1 cellular context compared by ENCODE assay signal in genomic region chr12:111405149-111405855, GRCh38.
TF ChIP-seq lines count a peak whose summit lies in the region.

No MANE protein-coding gene starts in this region.

TF ChIP-seq in HepG2, 621 proteins besides CTCF, POLR2A, EP300 and RAD21 (continued from another document and continues in another):
- TF ChIP-seq ZBED4 (CRISPR knock-in tag; IDR thresholded peaks at IDR 0.05; ENCODE audit: borderline replicate concordance) (peak; percentile 82), TOPORS (CRISPR knock-in tag; IDR thresholded peaks at IDR 0.05) (no peak), HMGXB4 (CRISPR knock-in tag; IDR thresholded peaks at IDR 0.05; ENCODE audit: borderline replicate concordance in 1 of 2, low read depth in 1 of 2) (peak; percentile 66 to 84; a peak in 3 of 4 replicates), PHF20 (CRISPR knock-in tag; IDR thresholded peaks at IDR 0.05) (peak; percentile 57; the same call in 1 of the 2 replicates), ZNF232 (CRISPR knock-in tag; IDR thresholded peaks at IDR 0.05; ENCODE audit: borderline replicate concordance) (no peak), RFXAP (CRISPR knock-in tag; IDR thresholded peaks at IDR 0.05; ENCODE audit: borderline replicate concordance) (0 out of 2 replicates have a peak, but pooled peaks have one; percentile 73), TCF12 (IDR thresholded peaks at IDR 0.05) (no peak), TCF12 (CRISPR knock-in tag; IDR thresholded peaks at IDR 0.05) (0 out of 2 replicates have a peak, but pooled peaks have one; percentile 41), NCOA5 (CRISPR knock-in tag; IDR thresholded peaks at IDR 0.05) (no peak), TAF1 (CRISPR knock-in tag; IDR thresholded peaks at IDR 0.05) (peak; percentile 44), POLR2AphosphoS5 (IDR thresholded peaks at IDR 0.05; ENCODE audit: low read depth, low read length) (peak; percentile 50), CREBL2 (CRISPR knock-in tag; IDR thresholded peaks at IDR 0.05; ENCODE audit: borderline replicate concordance) (peak; percentile 60; the same call in 1 of the 2 replicates), CREB1 (IDR thresholded peaks at IDR 0.05) (peak; percentile 45; the same call in 1 of the 2 replicates), CREB1 (CRISPR knock-in tag; IDR thresholded peaks at IDR 0.05) (no peak), ARNTL (CRISPR knock-in tag; IDR thresholded peaks at IDR 0.05) (peak; percentile 66), ZNF670 (CRISPR knock-in tag; IDR thresholded peaks at IDR 0.05; ENCODE audit: borderline replicate concordance) (peak; percentile 24; the same call in 1 of the 2 replicates), TBX2 (CRISPR knock-in tag; IDR thresholded peaks at IDR 0.05; ENCODE audit: borderline replicate concordance) (peak; percentile 15; the same call in 1 of the 2 replicates), ZBTB38 (CRISPR knock-in tag; IDR thresholded peaks at IDR 0.05) (0 out of 2 replicates have a peak, but pooled peaks have one; percentile 22), ZNF563 (CRISPR knock-in tag; IDR thresholded peaks at IDR 0.05) (peak; percentile 71; the same call in 1 of the 2 replicates), RORA (CRISPR knock-in tag; IDR thresholded peaks at IDR 0.05) (no peak), NFYC (CRISPR knock-in tag; IDR thresholded peaks at IDR 0.05) (no peak; the same call in 1 of the 2 replicates), ATF3 (CRISPR knock-in tag; IDR thresholded peaks at IDR 0.05) (peak; percentile 91), MAZ (IDR thresholded peaks at IDR 0.05; ENCODE audit: borderline replicate concordance, low read depth, low read length) (peak; percentile 85), MAZ (CRISPR knock-in tag; IDR thresholded peaks at IDR 0.05; ENCODE audit: low read depth) (peak; percentile 88), YEATS4 (CRISPR knock-in tag; IDR thresholded peaks at IDR 0.05; ENCODE audit: borderline replicate concordance) (peak; percentile 90; the same call in 1 of the 2 replicates), THRA (CRISPR knock-in tag; IDR thresholded peaks at IDR 0.05; ENCODE audit: borderline replicate concordance) (0 out of 2 replicates have a peak, but pooled peaks have one; percentile 47), RCOR2 (CRISPR knock-in tag; IDR thresholded peaks at IDR 0.05) (peak; percentile 72; the same call in 1 of the 2 replicates), HNF1B (CRISPR knock-in tag; IDR thresholded peaks at IDR 0.05) (peak; percentile 82), ZNF547 (CRISPR knock-in tag; IDR thresholded peaks at IDR 0.05) (peak; percentile 58; the same call in 1 of the 2 replicates), ZMYM2 (CRISPR knock-in tag; IDR thresholded peaks at IDR 0.05) (peak; percentile 83; the same call in 1 of the 2 replicates), ZNF543 (CRISPR knock-in tag; IDR thresholded peaks at IDR 0.05) (no peak), ZNF709 (CRISPR knock-in tag; IDR thresholded peaks at IDR 0.05) (peak; percentile 44; the same call in 1 of the 2 replicates), ZNF557 (CRISPR knock-in tag; IDR thresholded peaks at IDR 0.05) (peak; percentile 52; the same call in 1 of the 2 replicates), TFDP1 (CRISPR knock-in tag; IDR thresholded peaks at IDR 0.05; ENCODE audit: borderline replicate concordance) (peak; percentile 37; the same call in 1 of the 2 replicates), ZNF761 (CRISPR knock-in tag; conservative IDR thresholded peaks at IDR 0.05) (no peak), SNAPC2 (CRISPR knock-in tag; IDR thresholded peaks at IDR 0.05) (0 out of 2 replicates have a peak, but pooled peaks have one; percentile 18), DPF2 (CRISPR knock-in tag; IDR thresholded peaks at IDR 0.05; ENCODE audit: borderline replicate concordance, low read depth) (no peak), ZNF672 (CRISPR knock-in tag; IDR thresholded peaks at IDR 0.05) (no peak), HNRNPK (IDR thresholded peaks at IDR 0.05; ENCODE audit: low read depth, low read length, poor library complexity, severe bottlenecking) (peak; percentile 77), AGO1 (IDR thresholded peaks at IDR 0.05; ENCODE audit: low read depth, low read length, poor library complexity, severe bottlenecking) (peak; percentile 62), TRIM24 (CRISPR knock-in tag; IDR thresholded peaks at IDR 0.05) (no peak), IRF2 (CRISPR knock-in tag; IDR thresholded peaks at IDR 0.05) (peak; percentile 34; the same call in 1 of the 2 replicates), POGZ (CRISPR knock-in tag; IDR thresholded peaks at IDR 0.05) (0 out of 2 replicates have a peak, but pooled peaks have one; percentile 51), NFYB (CRISPR knock-in tag; IDR thresholded peaks at IDR 0.05) (0 out of 2 replicates have a peak, but pooled peaks have one; percentile 23), ZNF367 (CRISPR knock-in tag; IDR thresholded peaks at IDR 0.05; ENCODE audit: borderline replicate concordance) (no peak), ZNF792 (CRISPR knock-in tag; IDR thresholded peaks at IDR 0.05) (0 out of 2 replicates have a peak, but pooled peaks have one; percentile 23), ZFX (CRISPR knock-in tag; IDR thresholded peaks at IDR 0.05; ENCODE audit: low read depth) (peak; percentile 72; the same call in 1 of the 2 replicates), YY1 (IDR thresholded peaks at IDR 0.05; ENCODE audit: insufficient read depth, insufficient replicate concordance, low read depth, low read length) (peak; percentile 37), ZNF576 (CRISPR knock-in tag; IDR thresholded peaks at IDR 0.05) (no peak), ZNF484 (CRISPR knock-in tag; IDR thresholded peaks at IDR 0.05; ENCODE audit: borderline replicate concordance, low read depth) (no peak), SALL1 (CRISPR knock-in tag; IDR thresholded peaks at IDR 0.05) (peak; percentile 78), ZGPAT (CRISPR knock-in tag; IDR thresholded peaks at IDR 0.05) (peak; percentile 78), PTBP1 (IDR thresholded peaks at IDR 0.05; ENCODE audit: low read depth, low read length, poor library complexity, severe bottlenecking) (peak; percentile 40), ZNF879 (CRISPR knock-in tag; IDR thresholded peaks at IDR 0.05) (peak; percentile 27; the same call in 1 of the 2 replicates), ZNF766 (CRISPR knock-in tag; IDR thresholded peaks at IDR 0.05; ENCODE audit: borderline replicate concordance) (no peak; the same call in 1 of the 2 replicates), ZNF775 (CRISPR knock-in tag; IDR thresholded peaks at IDR 0.05; ENCODE audit: borderline replicate concordance) (no peak), ZNF431 (CRISPR knock-in tag; IDR thresholded peaks at IDR 0.05; ENCODE audit: borderline replicate concordance, low read depth) (peak; percentile 60; the same call in 1 of the 2 replicates), ZMYM3 (CRISPR knock-in tag; IDR thresholded peaks at IDR 0.05) (peak; percentile 81; the same call in 1 of the 2 replicates), ZBTB21 (CRISPR knock-in tag; IDR thresholded peaks at IDR 0.05) (no peak), MAF1 (CRISPR knock-in tag; IDR thresholded peaks at IDR 0.05; ENCODE audit: borderline replicate concordance) (peak; percentile 22; the same call in 1 of the 2 replicates)
